In the genomic region with DNA sequence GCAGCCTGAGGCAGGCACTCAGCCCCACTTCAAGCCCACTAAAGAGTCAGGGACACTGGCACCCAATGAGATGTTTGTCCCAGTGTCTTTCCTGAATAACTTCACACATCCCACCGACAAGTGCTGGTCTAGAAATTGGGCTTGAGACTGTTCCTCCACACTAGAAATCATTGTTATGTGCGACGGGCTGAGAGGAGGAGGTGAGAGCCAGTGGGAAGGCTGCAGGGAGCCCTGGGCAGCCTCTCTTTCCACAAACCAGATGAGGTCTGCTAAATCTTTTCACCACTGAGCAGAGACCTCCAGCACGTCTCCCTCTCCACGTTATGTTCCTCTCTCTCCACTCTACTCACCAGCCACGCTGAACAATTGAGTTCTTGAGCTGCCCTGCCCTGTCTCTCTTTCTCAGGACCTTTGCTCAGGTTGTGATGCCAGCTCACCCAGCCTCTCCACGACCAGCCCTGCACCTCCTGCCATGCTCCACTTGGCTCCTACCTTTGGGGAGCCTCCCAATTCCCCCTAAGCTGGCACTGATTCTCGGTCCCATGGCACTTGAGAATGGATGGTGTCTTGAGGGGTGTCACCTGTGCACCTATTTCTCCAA, we compare ENCODE assay signal across 22 cellular contexts. TPM values are rescaled to one million over a fixed set of nuclear protein-coding genes. Genes with fewer than 3 reads are reported as not detected.
A peak's percentile ranks its signal among the peaks of the same experiment; 100 is the strongest.
DNase-seq lines count a peak whose midpoint lies in the region; ATAC-seq and TF ChIP-seq lines count a peak whose summit lies in the region.
"Had no signal": no experiment of that assay in that cellular context is flagged by ENCODE, and none has a peak within 500 bp of the region (broad histone marks: within the 10 kb centered on the region; RNA-seq: fewer than 3 reads in every experiment).

No MANE protein-coding gene starts in this region.

- H3K23ac ChIP-seq in H9 (ENCODE audit: insufficient read length, low read depth, low read length) = no peak overlapping the region

- H2BK12ac ChIP-seq in H9 (ENCODE audit: insufficient read length, low read depth, low read length) = no peak overlapping the region

- H3K27me3 ChIP-seq in H9 (ENCODE audit: insufficient read depth, low read length) = peaks cover 81% of the 10 kb centered on the region

- no peak for TF ChIP-seq CTCF in H9 (conservative IDR thresholded peaks at IDR 0.05)

- DNase-seq in H9 (peak; percentile 13), ecto neural progenitor cell (ENCODE audit: low spot score) (peak; percentile 36), sciatic nerve (ENCODE audit: low spot score) (no peak), NCI-H82 (lab: John Stamatoyannopoulos, UW) (no peak), NCI-H2029 (lab: John Stamatoyannopoulos, UW) (no peak)
- DNase-seq in stimulated activated CD4-positive, alpha-beta T cell treated with anti-CD3 and anti-CD28 coated beads, Interleukin-15, amount 100 ng/mL, for 24 hours = no peak
- no peak for DNase-seq in activated T-helper 2 cell treated with anti-CD3 and anti-CD28 coated beads, Interferon-gamma antibody, Interleukin-2, Interleukin-4, amounts not matched to agents 10 μg/mL and 5 μg/mL and 100 μg/mL, durations not matched to agents 14 hours and 24 hours and 36 hours (ENCODE audit: low spot score)
- DNase-seq: DMS53, HCEC 1CT, NCI-H1417 treated with DMSO at 0.1 percent for 48 hours, NCI-H2029 treated with DMSO at 0.1 percent for 48 hours, NCI-H2171, NCI-H345, NCI-H524, NCI-H774 had no signal

- no peak overlapping the region for H2AFZ ChIP-seq in H9 (ENCODE audit: low read length)
- H2AFZ ChIP-seq: GM23338 had no signal

- H4K8ac ChIP-seq in H9 (replicated peaks; ENCODE audit: insufficient read length, low read depth, low read length) = no peak overlapping the region

- H3K27ac Mint-ChIP-seq in H9 = no peak overlapping the region
- no peak overlapping the region for H3K27ac Mint-ChIP-seq in activated T-helper 2 cell treated with anti-CD3 and anti-CD28 coated beads, Interferon-gamma antibody, Interleukin-2, Interleukin-4, amounts not matched to agents 10 μg/mL and 5 μg/mL and 100 μg/mL, durations not matched to agents 14 hours and 24 hours and 36 hours
- H3K27ac Mint-ChIP-seq: B cell, CD14-positive monocyte, GM23338 had no signal

- H3K79me2 ChIP-seq in H9 (ENCODE audit: insufficient read depth, low read length) = no peaks in the 10 kb centered on the region

- H3K27ac ChIP-seq in H9 (ENCODE audit: insufficient read length, low read depth, low read length) = no peak overlapping the region
- H3K27ac ChIP-seq in angular gyrus (ENCODE audit: low read depth, low read length) = peak overlapping the region; percentile 57

- H3K14ac ChIP-seq in H9 (ENCODE audit: insufficient read depth, low read length) = no peak overlapping the region; the same call in 1 of the 2 replicates

- H3K9ac ChIP-seq in H9 (ENCODE audit: extremely low read depth, insufficient read length, low read length) = no peak overlapping the region

- no peak overlapping the region for H2BK20ac ChIP-seq in H9 (ENCODE audit: low read depth, low read length, poor library complexity, severe bottlenecking)

- WGBS in H9 (ENCODE audit: extremely low coverage, insufficient read length, low lambda C conversion rate) = no CpG with 5 or more reads among the region's 8 CpGs

- no peak overlapping the region for H3K4me2 ChIP-seq in H9 (ENCODE audit: insufficient read depth, insufficient read length, low read length)
- H3K4me2 ChIP-seq: GM23338 had no signal

- no peak overlapping the region for H4K5ac ChIP-seq in H9 (ENCODE audit: insufficient read length, low read depth, low read length)

- no peak overlapping the region for H3K18ac ChIP-seq in H9 (ENCODE audit: insufficient read length, low read depth, low read length)

- no peaks in the 10 kb centered on the region for H3K4me1 ChIP-seq in H9 (ENCODE audit: insufficient read depth, low read length)

- H2BK5ac ChIP-seq in H9 (ENCODE audit: insufficient read length, low read length) = no peak overlapping the region

- no peak overlapping the region for H3T11ph ChIP-seq in H9 (ENCODE audit: low read length)

- H2AK5ac ChIP-seq in H9 (ENCODE audit: insufficient read length, low read length) = no peak overlapping the region

- no peak overlapping the region for H3K4ac ChIP-seq in H9 (ENCODE audit: low read depth, low read length)

- H3K4me3 Mint-ChIP-seq in H9 = no peak overlapping the region
- no peak overlapping the region for H3K4me3 Mint-ChIP-seq in activated T-helper 2 cell treated with anti-CD3 and anti-CD28 coated beads, Interferon-gamma antibody, Interleukin-2, Interleukin-4, amounts not matched to agents 10 μg/mL and 5 μg/mL and 100 μg/mL, durations not matched to agents 14 hours and 24 hours and 36 hours (ENCODE audit: low read depth)
- H3K4me3 Mint-ChIP-seq: B cell, CD14-positive monocyte, GM23338, IgD-negative memory B cell had no signal

- H2BK15ac ChIP-seq in H9 (ENCODE audit: low read depth, low read length) = no peak overlapping the region

- peaks cover 0 to 20% of the 10 kb centered on the region in 2 experiments; a peak in 3 of 5 replicates for H3K9me3 Mint-ChIP-seq in H9
- no peaks in the 10 kb centered on the region for H3K9me3 Mint-ChIP-seq in activated T-helper 2 cell treated with anti-CD3 and anti-CD28 coated beads, Interferon-gamma antibody, Interleukin-2, Interleukin-4, amounts not matched to agents 10 μg/mL and 5 μg/mL and 100 μg/mL, durations not matched to agents 14 hours and 24 hours and 36 hours
- H3K9me3 Mint-ChIP-seq: GM23338, IgD-negative memory B cell had no signal

- peaks cover 100% of the 10 kb centered on the region for H3K27me3 Mint-ChIP-seq in H9 (ENCODE audit: low read depth)
- H3K27me3 Mint-ChIP-seq in activated T-helper 2 cell treated with anti-CD3 and anti-CD28 coated beads, Interferon-gamma antibody, Interleukin-2, Interleukin-4, amounts not matched to agents 10 μg/mL and 5 μg/mL and 100 μg/mL, durations not matched to agents 14 hours and 24 hours and 36 hours (ENCODE audit: low read depth) = peaks cover 27% of the 10 kb centered on the region

- no peaks in the 10 kb centered on the region for H3K9me3 ChIP-seq in H9 (ENCODE audit: control insufficient read depth, low read depth, low read length)

- no peaks in the 10 kb centered on the region for H3K79me1 ChIP-seq in H9 (ENCODE audit: insufficient read depth, low read depth, low read length, poor library complexity, severe bottlenecking)

- no peak overlapping the region for H3K56ac ChIP-seq in H9 (ENCODE audit: insufficient read length, low read depth, low read length)

- no peaks in the 10 kb centered on the region for H3K36me3 Mint-ChIP-seq in H9 (ENCODE audit: insufficient read depth in 1 of 3, low read depth in 3 of 3)
- H3K36me3 Mint-ChIP-seq in activated T-helper 2 cell treated with anti-CD3 and anti-CD28 coated beads, Interferon-gamma antibody, Interleukin-2, Interleukin-4, amounts not matched to agents 10 μg/mL and 5 μg/mL and 100 μg/mL, durations not matched to agents 14 hours and 24 hours and 36 hours (ENCODE audit: low read depth) = no peaks in the 10 kb centered on the region
- H3K36me3 Mint-ChIP-seq: CD14-positive monocyte, IgD-negative memory B cell had no signal

- intact Hi-C loops in sciatic nerve (cut with DNase I) = no loop called here
- intact Hi-C loops in activated T-helper 2 cell treated with anti-CD3 and anti-CD28 coated beads, Interferon-gamma antibody, Interleukin-2, Interleukin-4, amounts not matched to agents 10 μg/mL and 5 μg/mL and 100 μg/mL, durations not matched to agents 14 hours and 24 hours and 36 hours (cut with micrococcal nuclease) = no loop called here

- H2BK120ac ChIP-seq in H9 (ENCODE audit: low read depth, low read length, poor library complexity, severe bottlenecking) = no peak overlapping the region

- H4K91ac ChIP-seq in H9 (ENCODE audit: insufficient read length, low read depth, low read length) = no peak overlapping the region

- H3K4me1 Mint-ChIP-seq in H9 = peaks cover 20 to 29% of the 10 kb centered on the region in 2 experiments
- H3K4me1 Mint-ChIP-seq in activated T-helper 2 cell treated with anti-CD3 and anti-CD28 coated beads, Interferon-gamma antibody, Interleukin-2, Interleukin-4, amounts not matched to agents 10 μg/mL and 5 μg/mL and 100 μg/mL, durations not matched to agents 14 hours and 24 hours and 36 hours (ENCODE audit: low read depth) = no peaks in the 10 kb centered on the region
- H3K4me1 Mint-ChIP-seq: B cell, IgD-negative memory B cell had no signal

- no peaks in the 10 kb centered on the region for H4K20me1 ChIP-seq in H9 (ENCODE audit: control insufficient read depth, insufficient read depth, insufficient read length)

- H3K23me2 ChIP-seq in H9 (ENCODE audit: insufficient read length, low read depth, low read length, poor library complexity, severe bottlenecking) = no peaks in the 10 kb centered on the region

- peak; percentile 16 for ATAC-seq in sciatic nerve
- ATAC-seq: Panc1, SK-N-SH treated with all-trans-retinoic acid at 6 μM for 48 hours had no signal

RNA-seq across cellular contexts. Expression of a gene that starts 8.4 kb away (rescaled TPM):
- total RNA-seq in H9 (2021) = 0.68 and 0.86 TPM in 2 replicates
- total RNA-seq in sciatic nerve = 50.6 TPM
- 1.0 and 1.1 TPM in 2 replicates for total RNA-seq in activated T-helper 2 cell treated with anti-CD3 and anti-CD28 coated beads, Interferon-gamma antibody, Interleukin-2, Interleukin-4, amounts not matched to agents 10 μg/mL and 5 μg/mL and 100 μg/mL, durations not matched to agents 14 hours and 24 hours and 36 hours
- total RNA-seq: B cell had no signal

Comparison
In these comparisons a context has a peak if more than half of its experiments do, and no peak if none do; other contexts are left out.
1. DNase-seq: peak in H9 (single experiment) and ecto neural progenitor cell (single experiment); none in sciatic nerve (single experiment), NCI-H82 (single experiment), stimulated activated CD4-positive, alpha-beta T cell treated with anti-CD3 and anti-CD28 coated beads, Interleukin-15, amount 100 ng/mL, for 24 hours (single experiment), NCI-H2029 (single experiment) and activated T-helper 2 cell treated with anti-CD3 and anti-CD28 coated beads, Interferon-gamma antibody, Interleukin-2, Interleukin-4, amounts not matched to agents 10 μg/mL and 5 μg/mL and 100 μg/mL, durations not matched to agents 14 hours and 24 hours and 36 hours (single experiment).
2. RNA of a gene that starts 8.4 kb away (total RNA-seq): 50.6 TPM in sciatic nerve (single experiment); 1.0 to 1.1 TPM in activated T-helper 2 cell treated with anti-CD3 and anti-CD28 coated beads, Interferon-gamma antibody, Interleukin-2, Interleukin-4, amounts not matched to agents 10 μg/mL and 5 μg/mL and 100 μg/mL, durations not matched to agents 14 hours and 24 hours and 36 hours and 0.68 to 0.86 TPM in H9; every median in the first group is over 10 times any median in the second.